In genomic region chr3:25820816-25821486, GRCh38 we compare ENCODE assay signal across 1 cellular context.
TF ChIP-seq lines count a peak whose summit lies in the region.

No MANE protein-coding gene starts in this region.

TF ChIP-seq in IMR-90, 13 proteins besides CTCF, POLR2A, EP300 and RAD21:
- TF ChIP-seq FOS (IDR thresholded peaks at IDR 0.05; ENCODE audit: low read depth, low read length) (0 out of 2 replicates have a peak, but pooled peaks have one; percentile 26), BHLHE40 (IDR thresholded peaks at IDR 0.05; ENCODE audit: low read depth, low read length) (no peak), NFE2L2 (IDR thresholded peaks at IDR 0.05; ENCODE audit: low read depth, low read length) (peak; percentile 36; the same call in 1 of the 2 replicates), MAFK (IDR thresholded peaks at IDR 0.05; ENCODE audit: low read depth, low read length) (peak; percentile 86)
- TF ChIP-seq, protein P1, sequence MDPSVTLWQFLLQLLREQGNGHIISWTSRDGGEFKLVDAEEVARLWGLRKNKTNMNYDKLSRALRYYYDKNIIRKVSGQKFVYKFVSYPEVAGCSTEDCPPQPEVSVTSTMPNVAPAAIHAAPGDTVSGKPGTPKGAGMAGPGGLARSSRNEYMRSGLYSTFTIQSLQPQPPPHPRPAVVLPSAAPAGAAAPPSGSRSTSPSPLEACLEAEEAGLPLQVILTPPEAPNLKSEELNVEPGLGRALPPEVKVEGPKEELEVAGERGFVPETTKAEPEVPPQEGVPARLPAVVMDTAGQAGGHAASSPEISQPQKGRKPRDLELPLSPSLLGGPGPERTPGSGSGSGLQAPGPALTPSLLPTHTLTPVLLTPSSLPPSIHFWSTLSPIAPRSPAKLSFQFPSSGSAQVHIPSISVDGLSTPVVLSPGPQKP (IDR thresholded peaks at IDR 0.05; ENCODE audit: borderline replicate concordance, low read depth, low read length) = no peak
